In genomic region chr13:102395174-102395573, GRCh38 we compare ENCODE assay signal across 9 cellular contexts. TPM values are rescaled to one million over a fixed set of nuclear protein-coding genes. Genes with fewer than 3 reads are reported as not detected.
A peak's percentile ranks its signal among the peaks of the same experiment; 100 is the strongest.
DNase-seq lines count a peak whose midpoint lies in the region; ATAC-seq, FAIRE-seq and TF ChIP-seq lines count a peak whose summit lies in the region.
"Had no signal": no experiment of that assay in that cellular context is flagged by ENCODE, and none has a peak within 500 bp of the region (broad histone marks: within the 10 kb centered on the region; RNA-seq: fewer than 3 reads in every experiment).

No MANE protein-coding gene starts in this region.

- no peak for TF ChIP-seq CTCF in D721Med (IDR thresholded peaks at IDR 0.05; ENCODE audit: insufficient read depth, missing control alignments)

- peak overlapping the region; percentile 81 for H3K4me3 ChIP-seq in iPS-11a (ENCODE audit: low read depth, low read length)

- no peak for ATAC-seq in stimulated activated naive B cell treated with anti-CD40 and anti-IgM and Interleukin-4, amounts not matched to agents 10 μg/mL and 1 μg/mL and 100 μg/mL, for 72 hours (replicated peaks)
- no peak for ATAC-seq in GM21515 (IDR thresholded peaks at IDR 0.05; ENCODE audit: unreplicated experiment)

- intact Hi-C loops in activated T-helper 1 cell treated with anti-CD3 and anti-CD28 coated beads, Interleukin-12 subunit alpha, Interleukin-12 subunit beta, Interleukin-2, Interleukin-4 antibody, amounts not matched to agents 30 ng/mL and 10 ng/mL and 1 ng/mL, durations not matched to agents 14 hours and 24 hours and 36 hours (cut with micrococcal nuclease): loop anchor here (2.0 to 10.0 kb wide), 7 partner anchors 62 to 1840 kb away; partner anchors contain the start of genes GGACT, TEX30 and TMTC4

- H3K36me3 Mint-ChIP-seq in activated T-helper 1 cell treated with anti-CD3 and anti-CD28 coated beads, Interleukin-12 subunit alpha, Interleukin-12 subunit beta, Interleukin-2, Interleukin-4 antibody, amounts not matched to agents 30 ng/mL and 10 ng/mL and 1 ng/mL, durations not matched to agents 14 hours and 24 hours and 36 hours (ENCODE audit: low read depth): peaks cover 5% of the 10 kb centered on the region
- no peaks in the 10 kb centered on the region for H3K36me3 Mint-ChIP-seq in stimulated activated naive B cell treated with anti-CD40 and anti-IgM and Interleukin-4, amounts not matched to agents 10 μg/mL and 1 μg/mL and 100 μg/mL, for 72 hours

- DNase-seq in NCI-H2227 (lab: John Stamatoyannopoulos, UW; ENCODE audit: unreplicated experiment) (peak; percentile 23), NCI-H2227 treated with DMSO at 0.1 percent for 48 hours (lab: John Stamatoyannopoulos, UW) (no peak), D721Med (ENCODE audit: insufficient read length, low spot score) (no peak), EL (no peak)
- no peak for DNase-seq in activated T-helper 1 cell treated with anti-CD3 and anti-CD28 coated beads, Interleukin-12 subunit alpha, Interleukin-12 subunit beta, Interleukin-2, Interleukin-4 antibody, amounts not matched to agents 30 ng/mL and 10 ng/mL and 1 ng/mL, durations not matched to agents 14 hours and 24 hours and 36 hours (ENCODE audit: low spot score)
- no peak for DNase-seq in stimulated activated naive B cell treated with anti-CD40 and anti-IgM and Interleukin-4, amounts not matched to agents 10 μg/mL and 1 μg/mL and 100 μg/mL, for 72 hours
- DNase-seq: NCI-H226 had no signal

- FAIRE-seq in D721Med (lab: Jason Lieb, UNC): no peak

- peaks cover 4% of the 10 kb centered on the region for H3K9me3 Mint-ChIP-seq in activated T-helper 1 cell treated with anti-CD3 and anti-CD28 coated beads, Interleukin-12 subunit alpha, Interleukin-12 subunit beta, Interleukin-2, Interleukin-4 antibody, amounts not matched to agents 30 ng/mL and 10 ng/mL and 1 ng/mL, durations not matched to agents 14 hours and 24 hours and 36 hours
- H3K9me3 Mint-ChIP-seq in stimulated activated naive B cell treated with anti-CD40 and anti-IgM and Interleukin-4, amounts not matched to agents 10 μg/mL and 1 μg/mL and 100 μg/mL, for 72 hours: no peaks in the 10 kb centered on the region

- peak overlapping the region; percentile 87 for H3K4me3 Mint-ChIP-seq in activated T-helper 1 cell treated with anti-CD3 and anti-CD28 coated beads, Interleukin-12 subunit alpha, Interleukin-12 subunit beta, Interleukin-2, Interleukin-4 antibody, amounts not matched to agents 30 ng/mL and 10 ng/mL and 1 ng/mL, durations not matched to agents 14 hours and 24 hours and 36 hours
- peak overlapping the region; percentile 85 to 92 for H3K4me3 Mint-ChIP-seq in stimulated activated naive B cell treated with anti-CD40 and anti-IgM and Interleukin-4, amounts not matched to agents 10 μg/mL and 1 μg/mL and 100 μg/mL, for 72 hours

- peaks cover 22% of the 10 kb centered on the region for H3K27me3 Mint-ChIP-seq in activated T-helper 1 cell treated with anti-CD3 and anti-CD28 coated beads, Interleukin-12 subunit alpha, Interleukin-12 subunit beta, Interleukin-2, Interleukin-4 antibody, amounts not matched to agents 30 ng/mL and 10 ng/mL and 1 ng/mL, durations not matched to agents 14 hours and 24 hours and 36 hours (ENCODE audit: insufficient read depth)
- peaks cover 13 to 32% of the 10 kb centered on the region in 2 donors for H3K27me3 Mint-ChIP-seq in stimulated activated naive B cell treated with anti-CD40 and anti-IgM and Interleukin-4, amounts not matched to agents 10 μg/mL and 1 μg/mL and 100 μg/mL, for 72 hours

- H3K27ac Mint-ChIP-seq in activated T-helper 1 cell treated with anti-CD3 and anti-CD28 coated beads, Interleukin-12 subunit alpha, Interleukin-12 subunit beta, Interleukin-2, Interleukin-4 antibody, amounts not matched to agents 30 ng/mL and 10 ng/mL and 1 ng/mL, durations not matched to agents 14 hours and 24 hours and 36 hours: peak overlapping the region; percentile 87
- peak overlapping the region; percentile 95 for H3K27ac Mint-ChIP-seq in stimulated activated naive B cell treated with anti-CD40 and anti-IgM and Interleukin-4, amounts not matched to agents 10 μg/mL and 1 μg/mL and 100 μg/mL, for 72 hours

- H3K4me1 Mint-ChIP-seq in activated T-helper 1 cell treated with anti-CD3 and anti-CD28 coated beads, Interleukin-12 subunit alpha, Interleukin-12 subunit beta, Interleukin-2, Interleukin-4 antibody, amounts not matched to agents 30 ng/mL and 10 ng/mL and 1 ng/mL, durations not matched to agents 14 hours and 24 hours and 36 hours (ENCODE audit: low read depth): peaks cover 34% of the 10 kb centered on the region
- H3K4me1 Mint-ChIP-seq in stimulated activated naive B cell treated with anti-CD40 and anti-IgM and Interleukin-4, amounts not matched to agents 10 μg/mL and 1 μg/mL and 100 μg/mL, for 72 hours: peaks cover 7 to 15% of the 10 kb centered on the region in 2 donors

RNA-seq across cellular contexts. Expression of gene FGF14, which starts 6.7 kb away (rescaled TPM):
- total RNA-seq in activated T-helper 1 cell treated with anti-CD3 and anti-CD28 coated beads, Interleukin-12 subunit alpha, Interleukin-12 subunit beta, Interleukin-2, Interleukin-4 antibody, amounts not matched to agents 30 ng/mL and 10 ng/mL and 1 ng/mL, durations not matched to agents 14 hours and 24 hours and 36 hours: not detected in 2 replicates
